In the genomic region with DNA sequence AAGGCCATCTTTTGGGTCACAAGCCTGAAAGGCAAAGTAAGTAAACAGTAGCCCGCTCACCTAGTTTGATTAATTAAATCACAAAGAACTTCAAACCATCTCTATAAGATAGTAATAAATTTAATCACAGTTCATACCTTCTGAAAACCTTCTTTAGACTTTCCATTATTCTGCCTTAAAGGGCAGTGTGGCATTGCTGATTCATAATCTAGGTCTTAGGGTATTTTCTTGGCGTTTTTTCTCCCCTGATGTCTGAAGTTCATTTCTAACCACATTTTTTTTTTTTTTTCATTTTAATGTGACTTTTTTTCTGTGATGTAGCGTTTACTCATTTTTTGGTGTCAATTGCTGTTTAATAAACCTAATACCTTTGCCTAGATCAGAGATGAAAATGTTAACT, we compare ENCODE assay signal across 9 cellular contexts.
"Had no signal": no experiment of that assay in that cellular context is flagged by ENCODE, and none has a peak within 500 bp of the region (broad histone marks: within the 10 kb centered on the region; RNA-seq: fewer than 3 reads in every experiment).

No MANE protein-coding gene starts in this region.

- ATAC-seq: GM23338, HCT116 had no signal

- H3K27ac Mint-ChIP-seq: GM23338, HFFc6 had no signal

- H3K9me3 ChIP-seq: HAP-1 had no signal

- H3K27ac ChIP-seq: GM23248 had no signal

- H3K4me3 ChIP-seq: GM23248, GM23338, HAP-1 had no signal

- H3K4me3 Mint-ChIP-seq: GM23338, H9, HFFc6 had no signal

- DNase-seq: GM23248, GOT3, H7, H9, HCEC 1CT, HFFc6 had no signal

- H3K9me3 Mint-ChIP-seq: GM23338, H9, HFFc6 had no signal

- H3K4me1 Mint-ChIP-seq: GM23338, H9 had no signal

- H3K4me1 ChIP-seq: HAP-1 had no signal
